Comparison of ENCODE assay signal across 14 cellular contexts in the genomic region with DNA sequence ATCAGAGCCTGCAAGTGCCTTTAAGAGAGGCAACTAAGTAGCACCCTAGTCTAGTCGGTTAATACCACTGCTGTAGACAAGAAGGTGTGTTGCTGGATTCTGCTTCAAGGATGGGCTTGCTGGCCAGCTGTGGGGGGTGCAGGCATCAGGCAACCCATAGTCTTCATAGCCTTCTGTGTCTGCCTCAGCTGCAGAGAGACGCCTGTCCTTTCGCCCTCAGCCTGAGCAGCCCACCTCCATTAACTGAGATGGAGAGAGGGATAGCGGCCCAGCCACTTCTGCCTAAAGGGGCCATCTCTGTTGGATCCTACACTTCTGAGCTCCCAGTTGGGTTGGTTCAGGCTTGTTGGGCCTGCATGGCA.
"Had no signal": no experiment of that assay in that cellular context is flagged by ENCODE, and none has a peak within 500 bp of the region (broad histone marks: within the 10 kb centered on the region; RNA-seq: fewer than 3 reads in every experiment).

No MANE protein-coding gene starts in this region.

- H3K27ac ChIP-seq: epithelial cell of prostate, thyroid gland had no signal

- H3K27me3 ChIP-seq: thyroid gland had no signal

- ATAC-seq: activated T-cell treated with anti-CD3 and anti-CD28 coated beads, Interleukin-2, amount 50 U/mL, for 72 hours; naive thymus-derived CD4-positive, alpha-beta T cell had no signal

- H3K9me3 ChIP-seq: mucosa of descending colon, thyroid gland had no signal

- H3K4me3 ChIP-seq: mucosa of descending colon, thyroid gland had no signal

- DNase-seq: activated CD4-positive, alpha-beta T cell treated with anti-CD3 and anti-CD28 coated beads for 1 hour; activated gamma-delta T cell; activated T-cell treated with anti-CD3 and anti-CD28 coated beads, Interleukin-2, amount 50 U/mL, for 72 hours; islet precursor cell; mammary epithelial cell; naive thymus-derived CD4-positive, alpha-beta T cell; stimulated activated CD4-positive, alpha-beta T cell treated with anti-CD3 and anti-CD28 coated beads, Interleukin-12 subunit alpha, Interleukin-12 subunit beta, amount 100 ng/mL, for 4 hours; stimulated activated CD4-positive, alpha-beta T cell treated with anti-CD3 and anti-CD28 coated beads, Interleukin-1b, Interleukin-23, amount 100 ng/mL, for 48 hours; stimulated activated CD8-positive, alpha-beta memory T cell treated with anti-CD3 and anti-CD28 coated beads, Interleukin-4, amount 100 ng/mL, for 48 hours; stimulated activated naive CD4-positive, alpha-beta T cell; thyroid gland had no signal

- H3K36me3 ChIP-seq: thyroid gland had no signal

- FAIRE-seq: astrocyte had no signal
